In genomic region chr15:79901958-79902357, GRCh38 we compare ENCODE assay signal across 1 cellular context.
TF ChIP-seq lines count a peak whose summit lies in the region.

No MANE protein-coding gene starts in this region.

TF ChIP-seq in GM12878, 131 proteins besides CTCF, POLR2A, EP300 and RAD21 (continued from another document):
- TF ChIP-seq ZBTB4 (CRISPR knock-in tag; IDR thresholded peaks at IDR 0.05) = no peak
- peak; percentile 52; the same call in 1 of the 2 replicates for TF ChIP-seq RELB (IDR thresholded peaks at IDR 0.05; ENCODE audit: low read depth)
- TF ChIP-seq ZNF384 (IDR thresholded peaks at IDR 0.05; ENCODE audit: borderline replicate concordance, low read depth, low read length) = peak; percentile 76
- TF ChIP-seq NRF1 (conservative IDR thresholded peaks at IDR 0.05; ENCODE audit: low read depth, low read length) = no peak
- TF ChIP-seq NR2C1 (IDR thresholded peaks at IDR 0.05) = no peak
- no peak for TF ChIP-seq BACH1 (IDR thresholded peaks at IDR 0.05; ENCODE audit: borderline replicate concordance)
- 0 out of 2 replicates have a peak, but pooled peaks have one; percentile 37 for TF ChIP-seq MEF2A (IDR thresholded peaks at IDR 0.05; ENCODE audit: insufficient read depth, low read depth, low read length)
- TF ChIP-seq EGR1 (IDR thresholded peaks at IDR 0.05; ENCODE audit: borderline replicate concordance in 1 of 2, low read depth in 2 of 2, low read length in 2 of 2) = no peak
- TF ChIP-seq NFIC (IDR thresholded peaks at IDR 0.05; ENCODE audit: low read depth, low read length) = peak; percentile 69
- peak; percentile 95 for TF ChIP-seq SMAD1 (IDR thresholded peaks at IDR 0.05; ENCODE audit: low read depth, partially characterized antibody)
- peak; percentile 48 to 51; a peak in 2 of 4 replicates for TF ChIP-seq IKZF2 (IDR thresholded peaks at IDR 0.05)
- peak; percentile 11; the same call in 1 of the 2 replicates for TF ChIP-seq RUNX3 (IDR thresholded peaks at IDR 0.05; ENCODE audit: low read length)
- peak; percentile 19; the same call in 1 of the 2 replicates for TF ChIP-seq MTA2 (IDR thresholded peaks at IDR 0.05; ENCODE audit: low read depth)
- peak; percentile 75 for TF ChIP-seq SPI1 (IDR thresholded peaks at IDR 0.05; ENCODE audit: borderline replicate concordance, insufficient read depth, low read depth, low read length)
- TF ChIP-seq, protein P1, sequence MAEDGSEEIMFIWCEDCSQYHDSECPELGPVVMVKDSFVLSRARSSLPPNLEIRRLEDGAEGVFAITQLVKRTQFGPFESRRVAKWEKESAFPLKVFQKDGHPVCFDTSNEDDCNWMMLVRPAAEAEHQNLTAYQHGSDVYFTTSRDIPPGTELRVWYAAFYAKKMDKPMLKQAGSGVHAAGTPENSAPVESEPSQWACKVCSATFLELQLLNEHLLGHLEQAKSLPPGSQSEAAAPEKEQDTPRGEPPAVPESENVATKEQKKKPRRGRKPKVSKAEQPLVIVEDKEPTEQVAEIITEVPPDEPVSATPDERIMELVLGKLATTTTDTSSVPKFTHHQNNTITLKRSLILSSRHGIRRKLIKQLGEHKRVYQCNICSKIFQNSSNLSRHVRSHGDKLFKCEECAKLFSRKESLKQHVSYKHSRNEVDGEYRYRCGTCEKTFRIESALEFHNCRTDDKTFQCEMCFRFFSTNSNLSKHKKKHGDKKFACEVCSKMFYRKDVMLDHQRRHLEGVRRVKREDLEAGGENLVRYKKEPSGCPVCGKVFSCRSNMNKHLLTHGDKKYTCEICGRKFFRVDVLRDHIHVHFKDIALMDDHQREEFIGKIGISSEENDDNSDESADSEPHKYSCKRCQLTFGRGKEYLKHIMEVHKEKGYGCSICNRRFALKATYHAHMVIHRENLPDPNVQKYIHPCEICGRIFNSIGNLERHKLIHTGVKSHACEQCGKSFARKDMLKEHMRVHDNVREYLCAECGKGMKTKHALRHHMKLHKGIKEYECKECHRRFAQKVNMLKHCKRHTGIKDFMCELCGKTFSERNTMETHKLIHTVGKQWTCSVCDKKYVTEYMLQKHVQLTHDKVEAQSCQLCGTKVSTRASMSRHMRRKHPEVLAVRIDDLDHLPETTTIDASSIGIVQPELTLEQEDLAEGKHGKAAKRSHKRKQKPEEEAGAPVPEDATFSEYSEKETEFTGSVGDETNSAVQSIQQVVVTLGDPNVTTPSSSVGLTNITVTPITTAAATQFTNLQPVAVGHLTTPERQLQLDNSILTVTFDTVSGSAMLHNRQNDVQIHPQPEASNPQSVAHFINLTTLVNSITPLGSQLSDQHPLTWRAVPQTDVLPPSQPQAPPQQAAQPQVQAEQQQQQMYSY (CRISPR knock-in tag; IDR thresholded peaks at IDR 0.05) = no peak
- no peak for TF ChIP-seq SIN3A (IDR thresholded peaks at IDR 0.05; ENCODE audit: low read depth, low read length)
- TF ChIP-seq MTA3 (IDR thresholded peaks at IDR 0.05; ENCODE audit: borderline replicate concordance, low read length) = 0 out of 2 replicates have a peak, but pooled peaks have one; percentile 45
- TF ChIP-seq IKZF1 (conservative IDR thresholded peaks at IDR 0.05) = peak; percentile 29; the same call in 1 of the 2 replicates
- no peak for TF ChIP-seq RELA (IDR thresholded peaks at IDR 0.05; ENCODE audit: borderline replicate concordance, partially characterized antibody)
- no peak for TF ChIP-seq NFXL1 (IDR thresholded peaks at IDR 0.05; ENCODE audit: borderline replicate concordance)
- TF ChIP-seq ATF2 (IDR thresholded peaks at IDR 0.05; ENCODE audit: low read length) = peak; percentile 64; the same call in 1 of the 2 replicates
- peak; percentile 88 for TF ChIP-seq ZNF24 (IDR thresholded peaks at IDR 0.05)
- TF ChIP-seq CREM (IDR thresholded peaks at IDR 0.05; ENCODE audit: low read depth) = 0 out of 2 replicates have a peak, but pooled peaks have one; percentile 16
- TF ChIP-seq IRF4 (IDR thresholded peaks at IDR 0.05; ENCODE audit: low read depth, low read length) = 0 out of 2 replicates have a peak, but pooled peaks have one; percentile 9
- TF ChIP-seq MEF2B (IDR thresholded peaks at IDR 0.05; ENCODE audit: partially characterized antibody, poor library complexity, severe bottlenecking) = no peak
- no peak for TF ChIP-seq TCF7 (IDR thresholded peaks at IDR 0.05; ENCODE audit: borderline replicate concordance)
- no peak for TF ChIP-seq BRCA1 (IDR thresholded peaks at IDR 0.05; ENCODE audit: low read depth, low read length)
- no peak for TF ChIP-seq SREBF1 (IDR thresholded peaks at IDR 0.05; ENCODE audit: low read length)
- TF ChIP-seq PAX5 (IDR thresholded peaks at IDR 0.05; ENCODE audit: borderline replicate concordance, low read depth, low read length) = no peak
- TF ChIP-seq HDAC6 (IDR thresholded peaks at IDR 0.05; ENCODE audit: unreplicated experiment) = no peak
- TF ChIP-seq EED (IDR thresholded peaks at IDR 0.05; ENCODE audit: low read depth) = peak; percentile 45; the same call in 1 of the 2 replicates
- no peak for TF ChIP-seq CREB1 (IDR thresholded peaks at IDR 0.05; ENCODE audit: low read depth)
- no peak for TF ChIP-seq ZNF687 (IDR thresholded peaks at IDR 0.05)
